ENCODE assay signal across 8 cellular contexts in the genomic region with DNA sequence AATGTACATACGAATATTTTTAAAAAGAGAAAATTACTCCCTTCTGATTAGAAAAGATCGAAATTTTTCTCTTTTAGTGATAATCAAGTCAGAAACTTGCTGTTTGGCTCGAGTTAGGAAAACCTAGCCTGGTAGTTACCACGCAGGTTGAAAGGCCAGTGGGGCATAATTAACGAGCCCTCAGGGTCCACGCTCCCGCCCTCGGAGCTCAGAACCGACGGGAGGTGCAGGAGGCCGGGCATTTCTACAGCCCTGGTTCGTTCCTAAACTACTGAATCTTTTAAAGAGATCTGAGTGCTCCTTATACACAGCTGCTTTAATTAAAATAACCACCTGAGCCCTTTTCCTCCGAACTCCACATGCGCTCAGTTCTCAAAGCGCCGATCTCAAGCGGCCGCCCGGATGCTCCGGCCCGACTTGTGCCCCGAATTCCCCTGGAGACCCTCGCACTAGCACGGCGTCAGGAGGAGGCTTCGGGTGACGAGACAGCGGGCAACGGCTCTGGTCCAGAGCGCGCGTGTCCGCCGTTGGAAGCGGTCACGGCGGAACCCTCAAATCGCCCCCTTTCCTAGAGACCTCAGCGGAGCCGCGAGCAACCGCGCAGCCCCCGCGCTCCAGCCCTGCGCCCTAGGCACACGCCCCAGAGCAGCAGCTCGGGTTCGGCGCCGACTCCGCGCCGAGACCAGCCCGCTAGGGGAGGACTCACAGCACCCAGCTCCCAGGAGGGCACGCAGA. TPM values are rescaled to one million over a fixed set of nuclear protein-coding genes. Genes with fewer than 3 reads are reported as not detected.
DNase-seq lines count a peak whose midpoint lies in the region; ATAC-seq, FAIRE-seq and TF ChIP-seq lines count a peak whose summit lies in the region.

No MANE protein-coding gene starts in this region.

- intact Hi-C loops in left ventricle myocardium superior (cut with micrococcal nuclease) = no loop called here

- H3K27ac Mint-ChIP-seq in activated T-cell treated with anti-CD3 and anti-CD28 coated beads, Interleukin-2, amount 50 U/mL, for 72 hours = peak overlapping the region; percentile 89
- H3K27ac Mint-ChIP-seq in activated CD4-positive, alpha-beta memory T cell treated with anti-CD3 and anti-CD28 coated beads, Interleukin-2, amount 10 ng/mL, durations not matched to agents 7 days and 5 days = peak overlapping the region; percentile 71

- TF ChIP-seq CTCF in D721Med (IDR thresholded peaks at IDR 0.05; ENCODE audit: insufficient read depth, missing control alignments) = no peak

- POLR2A ChIA-PET in activated CD4-positive, alpha-beta memory T cell treated with anti-CD3 and anti-CD28 coated beads, Interleukin-2, amount 10 ng/mL, durations not matched to agents 7 days and 5 days (lab: Charles Lee) = interaction anchor here (0.8 to 8.7 kb wide), 23 partner anchors 9 to 883 kb away, joined by 3 to 135 read pairs (median 6); partner anchors contain the start of genes DYNLT2, ERMARD, FAM120B and PDCD2

- H3K9me3 Mint-ChIP-seq in activated T-cell treated with anti-CD3 and anti-CD28 coated beads, Interleukin-2, amount 50 U/mL, for 72 hours = no peaks in the 10 kb centered on the region
- H3K9me3 Mint-ChIP-seq in activated CD4-positive, alpha-beta memory T cell treated with anti-CD3 and anti-CD28 coated beads, Interleukin-2, amount 10 ng/mL, durations not matched to agents 7 days and 5 days = peaks cover under 1% of the 10 kb centered on the region

- peaks cover 4 to 9% of the 10 kb centered on the region in 2 donors for H3K36me3 Mint-ChIP-seq in activated T-cell treated with anti-CD3 and anti-CD28 coated beads, Interleukin-2, amount 50 U/mL, for 72 hours (ENCODE audit: insufficient read depth in 2 of 2)
- peaks cover 32% of the 10 kb centered on the region for H3K36me3 Mint-ChIP-seq in activated CD4-positive, alpha-beta memory T cell treated with anti-CD3 and anti-CD28 coated beads, Interleukin-2, amount 10 ng/mL, durations not matched to agents 7 days and 5 days (ENCODE audit: low read depth)

- no peak for FAIRE-seq in D721Med (lab: Jason Lieb, UNC)

- H3K27me3 ChIP-seq in skeletal muscle tissue (ENCODE audit: control insufficient read depth in 3 of 3, insufficient read depth in 3 of 3, low read length in 3 of 3) = no peaks in the 10 kb centered on the region

- H3K9me3 ChIP-seq in skeletal muscle tissue (ENCODE audit: control insufficient read depth in 3 of 3, low read length in 3 of 3) = no peaks in the 10 kb centered on the region

- H3K27me3 Mint-ChIP-seq in activated T-cell treated with anti-CD3 and anti-CD28 coated beads, Interleukin-2, amount 50 U/mL, for 72 hours (ENCODE audit: low read depth) = no peaks in the 10 kb centered on the region
- H3K27me3 Mint-ChIP-seq in activated CD4-positive, alpha-beta memory T cell treated with anti-CD3 and anti-CD28 coated beads, Interleukin-2, amount 10 ng/mL, durations not matched to agents 7 days and 5 days = no peaks in the 10 kb centered on the region

- peak overlapping the region; percentile 90 to 98 (median 97) for H3K4me3 ChIP-seq in skeletal muscle tissue (ENCODE audit: low read length in 3 of 3)

- no peak for ATAC-seq in activated T-cell treated with anti-CD3 and anti-CD28 coated beads, Interleukin-2, amount 50 U/mL, for 72 hours (replicated peaks in 1 of 2)
- ATAC-seq in HG03139 (IDR thresholded peaks at IDR 0.05; ENCODE audit: unreplicated experiment) (peak; percentile 8), left ventricle myocardium superior (peak; percentile 10)

- peaks cover 2 to 11% (median 8%) of the 10 kb centered on the region in 3 donors for H3K36me3 ChIP-seq in skeletal muscle tissue (ENCODE audit: control insufficient read depth in 3 of 3, insufficient read depth in 3 of 3, low read length in 3 of 3)

- peak overlapping the region; percentile 95 for H3K27ac ChIP-seq in skeletal muscle tissue (ENCODE audit: low read depth, low read length)

- peaks cover 30 to 52% (median 32%) of the 10 kb centered on the region in 3 donors for H3K4me1 ChIP-seq in skeletal muscle tissue (ENCODE audit: control insufficient read depth in 3 of 3, insufficient read depth in 3 of 3, low read length in 3 of 3)

- peaks cover 57% of the 10 kb centered on the region for H3K4me1 Mint-ChIP-seq in activated T-cell treated with anti-CD3 and anti-CD28 coated beads, Interleukin-2, amount 50 U/mL, for 72 hours (ENCODE audit: low read depth)
- H3K4me1 Mint-ChIP-seq in activated CD4-positive, alpha-beta memory T cell treated with anti-CD3 and anti-CD28 coated beads, Interleukin-2, amount 10 ng/mL, durations not matched to agents 7 days and 5 days = peaks cover 53% of the 10 kb centered on the region

- CTCF ChIA-PET in activated CD4-positive, alpha-beta memory T cell treated with anti-CD3 and anti-CD28 coated beads, Interleukin-2, amount 10 ng/mL, durations not matched to agents 7 days and 5 days (lab: Charles Lee) = interaction anchor here (1.0 to 2.7 kb wide), 7 partner anchors 16 to 883 kb away, joined by 3 to 14 read pairs (median 3); partner anchors contain the start of gene PDCD2

- H3K4me3 Mint-ChIP-seq in activated T-cell treated with anti-CD3 and anti-CD28 coated beads, Interleukin-2, amount 50 U/mL, for 72 hours = peak overlapping the region; percentile 89 to 97
- H3K4me3 Mint-ChIP-seq in activated CD4-positive, alpha-beta memory T cell treated with anti-CD3 and anti-CD28 coated beads, Interleukin-2, amount 10 ng/mL, durations not matched to agents 7 days and 5 days = peak overlapping the region; percentile 89

- DNase-seq in activated T-cell treated with anti-CD3 and anti-CD28 coated beads, Interleukin-2, amount 50 U/mL, for 72 hours = no peak
- DNase-seq in activated T-cell treated with anti-CD3 and anti-CD28 coated beads for 4 hours (no peak), left ventricle myocardium superior (no peak), cortex of kidney (lab: John Stamatoyannopoulos, UW) (no peak), D721Med (ENCODE audit: insufficient read length, low spot score) (no peak)
- DNase-seq in activated CD4-positive, alpha-beta memory T cell treated with anti-CD3 and anti-CD28 coated beads, Interleukin-2, amount 10 ng/mL, durations not matched to agents 7 days and 5 days = no peak

- H3K9ac ChIP-seq in skeletal muscle tissue (ENCODE audit: low read depth in 1 of 3, low read length in 3 of 3) = peak overlapping the region; percentile 91 to 96 (median 93)

RNA-seq across cellular contexts. Expression of gene WDR27, which starts 0.4 kb away (rescaled TPM):
- total RNA-seq in activated T-cell treated with anti-CD3 and anti-CD28 coated beads, Interleukin-2, amount 50 U/mL, for 72 hours = 10 to 100 TPM; 45.0 to 46.1 TPM
- 10 to 100 TPM; 24.9 to 25.2 TPM for total RNA-seq in activated CD4-positive, alpha-beta memory T cell treated with anti-CD3 and anti-CD28 coated beads, Interleukin-2, amount 10 ng/mL, durations not matched to agents 7 days and 5 days
- total RNA-seq in left ventricle myocardium superior (8.6 TPM), skeletal muscle tissue (24.5 TPM)

RNA-seq across cellular contexts. Expression of gene C6orf120, which starts 0.5 kb away (rescaled TPM):
- total RNA-seq in activated T-cell treated with anti-CD3 and anti-CD28 coated beads, Interleukin-2, amount 50 U/mL, for 72 hours = 10 to 100 TPM; 13.3 to 14.4 TPM
- 10 to 100 TPM; 19.2 to 19.6 TPM for total RNA-seq in activated CD4-positive, alpha-beta memory T cell treated with anti-CD3 and anti-CD28 coated beads, Interleukin-2, amount 10 ng/mL, durations not matched to agents 7 days and 5 days
- 13.6 TPM for total RNA-seq in left ventricle myocardium superior
- 19.8 TPM for total RNA-seq in skeletal muscle tissue

RNA-seq across cellular contexts. Expression of gene PHF10, which starts 22.9 kb away (rescaled TPM):
- 10 to 100 TPM; 87.7 to 95.8 TPM for total RNA-seq in activated T-cell treated with anti-CD3 and anti-CD28 coated beads, Interleukin-2, amount 50 U/mL, for 72 hours
- total RNA-seq in activated CD4-positive, alpha-beta memory T cell treated with anti-CD3 and anti-CD28 coated beads, Interleukin-2, amount 10 ng/mL, durations not matched to agents 7 days and 5 days = 10 to 100 TPM; 59.9 to 63.6 TPM
- total RNA-seq in left ventricle myocardium superior (62.9 TPM), skeletal muscle tissue (29.7 TPM)

RNA-seq across cellular contexts. Expression of gene DYNLT2, which starts 50.0 kb away (rescaled TPM):
- total RNA-seq in activated T-cell treated with anti-CD3 and anti-CD28 coated beads, Interleukin-2, amount 50 U/mL, for 72 hours = 1 to 10 TPM; 1.7 to 2.7 TPM
- total RNA-seq in activated CD4-positive, alpha-beta memory T cell treated with anti-CD3 and anti-CD28 coated beads, Interleukin-2, amount 10 ng/mL, durations not matched to agents 7 days and 5 days = 1 to 10 TPM; 1.7 to 2.2 TPM
- total RNA-seq in left ventricle myocardium superior (0.62 TPM), skeletal muscle tissue (0.52 TPM)

RNA-seq across cellular contexts. Expression of gene ERMARD, which starts 50.0 kb away (rescaled TPM):
- total RNA-seq in activated T-cell treated with anti-CD3 and anti-CD28 coated beads, Interleukin-2, amount 50 U/mL, for 72 hours = 10 to 100 TPM; 30.5 to 37.9 TPM
- 10 to 100 TPM; 29.3 to 30.7 TPM for total RNA-seq in activated CD4-positive, alpha-beta memory T cell treated with anti-CD3 and anti-CD28 coated beads, Interleukin-2, amount 10 ng/mL, durations not matched to agents 7 days and 5 days
- total RNA-seq in left ventricle myocardium superior (9.4 TPM), skeletal muscle tissue (16.2 TPM)

Comparison
In these comparisons a context has a peak if more than half of its experiments do, and no peak if none do; other contexts are left out.
1. ATAC-seq: peak in HG03139 (single experiment) and left ventricle myocardium superior (single experiment); none in activated T-cell treated with anti-CD3 and anti-CD28 coated beads, Interleukin-2, amount 50 U/mL, for 72 hours (0 of 2).